ENCODE assay signal across 1 cellular context in genomic region chr7:100234660-100235317, GRCh38.
TF ChIP-seq lines count a peak whose summit lies in the region.

No MANE protein-coding gene starts in this region.

TF ChIP-seq in GM12878, 131 proteins besides CTCF, POLR2A, EP300 and RAD21:
- TF ChIP-seq CBX5 (IDR thresholded peaks at IDR 0.05; ENCODE audit: low read depth) (0 out of 2 replicates have a peak, but pooled peaks have one; percentile 58), BHLHE40 (IDR thresholded peaks at IDR 0.05; ENCODE audit: borderline replicate concordance in 1 of 2, low read depth in 2 of 2, low read length in 1 of 2) (peak in 1 of 2 experiments; percentile 57; a peak in 1 of 4 replicates)
